In genomic region chr12:95674088-95674595, GRCh38 we compare ENCODE assay signal across 13 cellular contexts.
DNase-seq lines count a peak whose midpoint lies in the region; ATAC-seq lines count a peak whose summit lies in the region.
"Had no signal": no experiment of that assay in that cellular context is flagged by ENCODE, and none has a peak within 500 bp of the region (broad histone marks: within the 10 kb centered on the region; RNA-seq: fewer than 3 reads in every experiment).

No MANE protein-coding gene starts in this region.

- intact Hi-C loops in sciatic nerve (cut with DNase I) = no loop called here

- H3K36me3 ChIP-seq in GM23248 (ENCODE audit: low read depth) = no peaks in the 10 kb centered on the region

- H3K4me3 Mint-ChIP-seq in activated naive CD4-positive, alpha-beta T cell treated with anti-CD3 and anti-CD28 coated beads, Interleukin-2, amount 10 ng/mL, durations not matched to agents 7 days and 5 days = no peak overlapping the region
- H3K4me3 Mint-ChIP-seq: activated CD4-positive, alpha-beta memory T cell treated with anti-CD3 and anti-CD28 coated beads for 36 hours had no signal

- H3K27me3 ChIP-seq in GM23248 (replicated peaks; ENCODE audit: insufficient read depth) = no peaks in the 10 kb centered on the region
- H3K27me3 ChIP-seq: SJSA1, upper lobe of left lung had no signal

- no peak overlapping the region for H3K27ac ChIP-seq in GM23248
- H3K27ac ChIP-seq: SJSA1, upper lobe of left lung had no signal

- no peak overlapping the region for H3K4me2 ChIP-seq in GM23248 (ENCODE audit: unreplicated experiment)

- no peak for ATAC-seq in sciatic nerve

- H3K79me2 ChIP-seq in GM23248 (ENCODE audit: insufficient read depth) = no peaks in the 10 kb centered on the region

- no peak overlapping the region for H3K27ac Mint-ChIP-seq in activated naive CD4-positive, alpha-beta T cell treated with anti-CD3 and anti-CD28 coated beads, Interleukin-2, amount 10 ng/mL, durations not matched to agents 7 days and 5 days
- H3K27ac Mint-ChIP-seq: activated CD4-positive, alpha-beta memory T cell treated with anti-CD3 and anti-CD28 coated beads for 36 hours had no signal

- DNase-seq in DMS53 treated with DMSO at 0.1 percent for 48 hours (lab: John Stamatoyannopoulos, UW; ENCODE audit: unreplicated experiment) (peak; percentile 57), NCI-H1694 (lab: John Stamatoyannopoulos, UW) (peak; percentile 4), NCI-H69 (lab: John Stamatoyannopoulos, UW) (peak; percentile 89), glomerular endothelial cell (ENCODE audit: extremely low read depth, low read depth, low spot score) (peak; percentile 29), sciatic nerve (ENCODE audit: low spot score) (no peak), GM23248 (no peak)
- DNase-seq in activated naive CD4-positive, alpha-beta T cell treated with anti-CD3 and anti-CD28 coated beads, Interleukin-2, amount 10 ng/mL, durations not matched to agents 7 days and 5 days = no peak
- no peak for DNase-seq in stimulated activated CD4-positive, alpha-beta T cell treated with anti-CD3 and anti-CD28 coated beads, Interleukin-2, amount 100 ng/mL, for 24 hours
- DNase-seq: activated CD4-positive, alpha-beta memory T cell treated with anti-CD3 and anti-CD28 coated beads for 36 hours; islet precursor cell; stimulated activated naive CD4-positive, alpha-beta T cell; upper lobe of left lung had no signal

- H3K4me1 ChIP-seq in GM23248 (ENCODE audit: insufficient read depth) = no peaks in the 10 kb centered on the region
- H3K4me1 ChIP-seq: upper lobe of left lung had no signal

- in situ Hi-C loops in GM23248 (cut with MboI) = no loop called here

- no peaks in the 10 kb centered on the region for H3F3A ChIP-seq in GM23248 (ENCODE audit: insufficient read depth)

- no peak overlapping the region for H2AFZ ChIP-seq in GM23248

- no peaks in the 10 kb centered on the region for H3K9me3 Mint-ChIP-seq in activated naive CD4-positive, alpha-beta T cell treated with anti-CD3 and anti-CD28 coated beads, Interleukin-2, amount 10 ng/mL, durations not matched to agents 7 days and 5 days

- H3K9ac ChIP-seq in GM23248 = no peak overlapping the region

- no peak overlapping the region for H3K4me3 ChIP-seq in GM23248
- H3K4me3 ChIP-seq: SJSA1, upper lobe of left lung had no signal

- H3K9me3 ChIP-seq in GM23248 (ENCODE audit: low read depth) = no peaks in the 10 kb centered on the region
- H3K9me3 ChIP-seq: SJSA1, upper lobe of left lung had no signal

- no peaks in the 10 kb centered on the region for H3K36me3 Mint-ChIP-seq in activated naive CD4-positive, alpha-beta T cell treated with anti-CD3 and anti-CD28 coated beads, Interleukin-2, amount 10 ng/mL, durations not matched to agents 7 days and 5 days
- H3K36me3 Mint-ChIP-seq: activated CD4-positive, alpha-beta memory T cell treated with anti-CD3 and anti-CD28 coated beads for 36 hours had no signal

- no peaks in the 10 kb centered on the region for H3K4me1 Mint-ChIP-seq in activated naive CD4-positive, alpha-beta T cell treated with anti-CD3 and anti-CD28 coated beads, Interleukin-2, amount 10 ng/mL, durations not matched to agents 7 days and 5 days

- 0 out of 2 replicates have a peak, but pooled peaks cover 3% of the 10 kb centered on the region for H3K9me2 ChIP-seq in GM23248 (ENCODE audit: insufficient read depth)

- no peaks in the 10 kb centered on the region for H3K27me3 Mint-ChIP-seq in activated naive CD4-positive, alpha-beta T cell treated with anti-CD3 and anti-CD28 coated beads, Interleukin-2, amount 10 ng/mL, durations not matched to agents 7 days and 5 days

- H4K20me1 ChIP-seq in GM23248 (ENCODE audit: insufficient read depth) = no peaks in the 10 kb centered on the region

- CTCF ChIA-PET in activated naive CD4-positive, alpha-beta T cell treated with anti-CD3 and anti-CD28 coated beads, Interleukin-2, amount 10 ng/mL, durations not matched to agents 7 days and 5 days (lab: Charles Lee) = no interaction called here

Comparison
In these comparisons a context has a peak if more than half of its experiments do, and no peak if none do; other contexts are left out.
1. DNase-seq: peak in DMS53 treated with DMSO at 0.1 percent for 48 hours (single experiment), NCI-H1694 (single experiment), NCI-H69 (single experiment) and glomerular endothelial cell (single experiment); none in activated naive CD4-positive, alpha-beta T cell treated with anti-CD3 and anti-CD28 coated beads, Interleukin-2, amount 10 ng/mL, durations not matched to agents 7 days and 5 days (single experiment), sciatic nerve (single experiment), GM23248 (single experiment) and stimulated activated CD4-positive, alpha-beta T cell treated with anti-CD3 and anti-CD28 coated beads, Interleukin-2, amount 100 ng/mL, for 24 hours (0 of 2).